10 cellular contexts compared by ENCODE assay signal in the genomic region with DNA sequence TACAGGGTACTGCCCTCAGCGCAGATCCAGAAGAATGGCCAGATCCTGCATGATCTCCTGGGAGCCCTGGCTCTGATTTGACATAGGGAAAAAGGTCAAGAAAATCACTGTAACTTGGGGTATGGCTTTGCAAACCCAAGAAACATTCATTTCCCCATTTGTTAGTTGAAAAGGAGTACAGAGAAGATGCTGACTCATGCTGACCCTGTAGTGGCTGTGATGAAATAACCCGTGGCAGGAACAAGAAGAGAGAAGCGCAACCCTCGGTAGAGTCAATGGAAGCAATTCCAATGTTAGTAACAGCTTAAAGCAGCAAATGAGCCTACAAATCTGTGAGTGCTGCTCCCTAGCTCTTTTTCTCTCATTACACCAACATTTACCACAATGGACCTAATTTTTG.
DNase-seq lines count a peak whose midpoint lies in the region.
"Had no signal": no experiment of that assay in that cellular context is flagged by ENCODE, and none has a peak within 500 bp of the region (broad histone marks: within the 10 kb centered on the region; RNA-seq: fewer than 3 reads in every experiment).

No MANE protein-coding gene starts in this region.

- DNase-seq in ELR (ENCODE audit: low read depth): peak; percentile 63
- peak; percentile 22 for DNase-seq in HS-5 (ENCODE audit: low read depth)
- DNase-seq in dermis blood vessel endothelial cell: peak; percentile 19
- peak in 35 of 56 donors; percentile 3 to 64 (median 14) for DNase-seq in nucleus accumbens (lab: John Stamatoyannopoulos, UW)
- no peak for DNase-seq in NCI-H1048 (lab: John Stamatoyannopoulos, UW)
- no peak for DNase-seq in AG08396 (ENCODE audit: low spot score)
- no peak for DNase-seq in HT-29 (ENCODE audit: low spot score)
- DNase-seq in hepatic stellate cell (ENCODE audit: low spot score): no peak
- DNase-seq: activated B cell treated with CpG ODN at 0.5 μM for 24 hours; stimulated activated naive CD8-positive, alpha-beta T cell treated with anti-CD3 and anti-CD28 coated beads, Interleukin-15, Interleukin-2, amounts not matched to agents 100 U/mL and 50 U/mL, for 24 hours had no signal

Comparison
In these comparisons a context has a peak if more than half of its experiments do, and no peak if none do; other contexts are left out.
1. DNase-seq: peak in ELR (single experiment), HS-5 (single experiment), dermis blood vessel endothelial cell (single experiment) and nucleus accumbens (35 of 56); none in NCI-H1048 (single experiment), AG08396 (single experiment), HT-29 (single experiment) and hepatic stellate cell (single experiment).